8 cellular contexts compared by ENCODE assay signal in genomic region chr1:198681831-198682756, GRCh38. TPM values are rescaled to one million over a fixed set of nuclear protein-coding genes. Genes with fewer than 3 reads are reported as not detected.
DNase-seq lines count a peak whose midpoint lies in the region; ATAC-seq lines count a peak whose summit lies in the region.

No MANE protein-coding gene starts in this region.

- ATAC-seq in GM18519 (IDR thresholded peaks at IDR 0.05; ENCODE audit: low FRiP score, unreplicated experiment), result peak; percentile 96
- peak; percentile 96 for ATAC-seq in HG03025 (IDR thresholded peaks at IDR 0.05; ENCODE audit: low FRiP score, unreplicated experiment)

- DNase-seq in A172 (ENCODE audit: low spot score), result peak; percentile 99
- peak; percentile 95 for DNase-seq in NCI-H226
- peak; percentile 51 to 61 for DNase-seq in activated CD4-positive, alpha-beta T cell treated with anti-CD3 and anti-CD28 coated beads for 24 hours (ENCODE audit: low read depth in 2 of 2)
- peak; percentile 46 for DNase-seq in ecto neural progenitor cell (ENCODE audit: low spot score)
- DNase-seq in mucosa of gallbladder (ENCODE audit: low spot score), result peak; percentile 73
- DNase-seq in stimulated activated CD8-positive, alpha-beta memory T cell treated with anti-CD3 and anti-CD28 coated beads, Interleukin-7, amount 100 ng/mL, for 1 hour (ENCODE audit: low read depth in 2 of 2), result peak; percentile 45 to 47

RNA-seq across cellular contexts. Expression of gene PTPRC, which starts 43.3 kb away (rescaled TPM):
- 2.8 and 3.1 TPM in 2 replicates for total RNA-seq in A172 (2014; rRNA removed; shearing (Covaris generic))
- total RNA-seq in mucosa of gallbladder, result 29.8 TPM

Comparison
In these comparisons a context has a peak if more than half of its experiments do, and no peak if none do; other contexts are left out.
1. Peak in every context shown above with its lines: DNase-seq and ATAC-seq.
2. DNase-seq: peak in every context shown above with its lines; median percentile 99 in A172; 95 in NCI-H226; 73 in mucosa of gallbladder; 56 in activated CD4-positive, alpha-beta T cell treated with anti-CD3 and anti-CD28 coated beads for 24 hours; 46 in ecto neural progenitor cell; 46 in stimulated activated CD8-positive, alpha-beta memory T cell treated with anti-CD3 and anti-CD28 coated beads, Interleukin-7, amount 100 ng/mL, for 1 hour.